16 cellular contexts compared by ENCODE assay signal in genomic region chr14:102695172-102695569, GRCh38.
"Had no signal": no experiment of that assay in that cellular context is flagged by ENCODE, and none has a peak within 500 bp of the region (broad histone marks: within the 10 kb centered on the region; RNA-seq: fewer than 3 reads in every experiment).

No MANE protein-coding gene starts in this region.

- H3K4me3 ChIP-seq: gastrocnemius medialis, heart left ventricle, left ventricle myocardium inferior, neural progenitor cell, prostate gland, right atrium auricular region, tibial nerve, vagina had no signal

- H3K4me3 Mint-ChIP-seq: activated CD4-positive, alpha-beta memory T cell treated with anti-CD3 and anti-CD28 coated beads for 36 hours; activated CD4-positive, alpha-beta T cell treated with anti-CD3 and anti-CD28 coated beads for 36 hours; activated naive CD8-positive, alpha-beta T cell treated with anti-CD3 and anti-CD28 coated beads, Interleukin-2, amount 10 ng/mL, durations not matched to agents 7 days and 5 days; naive B cell; neural progenitor cell; stimulated activated naive CD8-positive, alpha-beta T cell treated with anti-CD3 and anti-CD28 coated beads, Interleukin-15, Interleukin-2, amounts not matched to agents 100 ng/mL and 50 ng/mL, for 24 hours; T-helper 1 cell treated with Interleukin-12 subunit alpha and Interleukin-12 subunit beta and Interleukin-4 antibody, amounts not matched to agents 30 μg/mL and 1 μg/mL, for 36 hours; WTC11 had no signal

- H3K27me3 Mint-ChIP-seq: activated CD4-positive, alpha-beta memory T cell treated with anti-CD3 and anti-CD28 coated beads for 36 hours; activated CD4-positive, alpha-beta T cell treated with anti-CD3 and anti-CD28 coated beads for 36 hours; activated naive CD8-positive, alpha-beta T cell treated with anti-CD3 and anti-CD28 coated beads, Interleukin-2, amount 10 ng/mL, durations not matched to agents 7 days and 5 days; naive B cell; stimulated activated naive CD8-positive, alpha-beta T cell treated with anti-CD3 and anti-CD28 coated beads, Interleukin-15, Interleukin-2, amounts not matched to agents 100 ng/mL and 50 ng/mL, for 24 hours had no signal

- DNase-seq: activated naive CD8-positive, alpha-beta T cell treated with anti-CD3 and anti-CD28 coated beads, Interleukin-2, amount 10 ng/mL, durations not matched to agents 7 days and 5 days; left ventricle myocardium inferior had no signal

- H3K27ac Mint-ChIP-seq: activated CD4-positive, alpha-beta memory T cell treated with anti-CD3 and anti-CD28 coated beads for 36 hours; activated CD4-positive, alpha-beta T cell treated with anti-CD3 and anti-CD28 coated beads for 36 hours; activated naive CD8-positive, alpha-beta T cell treated with anti-CD3 and anti-CD28 coated beads, Interleukin-2, amount 10 ng/mL, durations not matched to agents 7 days and 5 days; T-helper 1 cell treated with Interleukin-12 subunit alpha and Interleukin-12 subunit beta and Interleukin-4 antibody, amounts not matched to agents 30 μg/mL and 1 μg/mL, for 36 hours had no signal

- H3K36me3 Mint-ChIP-seq: activated CD4-positive, alpha-beta memory T cell treated with anti-CD3 and anti-CD28 coated beads for 36 hours; naive B cell; WTC11 had no signal

- H3K9ac ChIP-seq: neural progenitor cell had no signal

- H3K4me2 ChIP-seq: neural progenitor cell had no signal

- H2AFZ ChIP-seq: neural progenitor cell had no signal

- H3K27ac ChIP-seq: brain microvascular endothelial cell, gastrocnemius medialis, heart left ventricle, left ventricle myocardium inferior, neural progenitor cell, prostate gland, right atrium auricular region, vagina had no signal

- H3K9me3 Mint-ChIP-seq: activated CD4-positive, alpha-beta memory T cell treated with anti-CD3 and anti-CD28 coated beads for 36 hours; activated naive CD8-positive, alpha-beta T cell treated with anti-CD3 and anti-CD28 coated beads, Interleukin-2, amount 10 ng/mL, durations not matched to agents 7 days and 5 days; naive B cell; neural progenitor cell; stimulated activated naive CD8-positive, alpha-beta T cell treated with anti-CD3 and anti-CD28 coated beads, Interleukin-15, Interleukin-2, amounts not matched to agents 100 ng/mL and 50 ng/mL, for 24 hours; T-helper 1 cell treated with Interleukin-12 subunit alpha and Interleukin-12 subunit beta and Interleukin-4 antibody, amounts not matched to agents 30 μg/mL and 1 μg/mL, for 36 hours; WTC11 had no signal

- H3K27me3 ChIP-seq: brain microvascular endothelial cell, gastrocnemius medialis, heart left ventricle, neural progenitor cell, right atrium auricular region, tibial nerve, vagina had no signal

- H3K9me3 ChIP-seq: gastrocnemius medialis, heart left ventricle, left ventricle myocardium inferior, prostate gland, right atrium auricular region, tibial nerve, vagina had no signal

- H3K36me3 ChIP-seq: brain microvascular endothelial cell, gastrocnemius medialis, heart left ventricle, left ventricle myocardium inferior, neural progenitor cell, prostate gland, right atrium auricular region, tibial nerve, vagina had no signal
